Comparison of ENCODE assay signal across 12 cellular contexts in the genomic region with DNA sequence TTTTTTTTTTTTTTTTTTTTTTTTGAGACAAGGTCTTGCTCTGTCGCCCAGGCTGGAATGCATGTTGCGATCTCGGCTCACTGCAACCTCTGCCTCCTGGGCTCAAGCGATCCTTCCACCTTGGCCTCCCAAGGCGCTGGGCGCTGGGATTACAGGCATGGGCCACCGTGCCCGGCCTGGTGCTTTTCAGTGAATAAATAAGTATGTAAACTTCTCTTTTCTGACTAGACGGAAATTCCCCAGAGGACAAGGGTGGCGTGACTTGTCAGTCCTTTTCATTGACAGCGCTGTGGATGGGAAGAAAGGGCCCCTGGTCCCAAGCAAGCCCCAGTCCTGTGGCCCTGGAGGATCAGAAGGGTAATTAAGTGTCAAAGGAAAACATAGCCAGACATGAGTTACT. TPM values are rescaled to one million over a fixed set of nuclear protein-coding genes. Genes with fewer than 3 reads are reported as not detected.
DNase-seq lines count a peak whose midpoint lies in the region; ATAC-seq and TF ChIP-seq lines count a peak whose summit lies in the region.
"Had no signal": no experiment of that assay in that cellular context is flagged by ENCODE, and none has a peak within 500 bp of the region (broad histone marks: within the 10 kb centered on the region; RNA-seq: fewer than 3 reads in every experiment).

No MANE protein-coding gene starts in this region.

- TF ChIP-seq CTCF in CD4-positive, alpha-beta T cell (IDR thresholded peaks at IDR 0.05), result no peak
- TF ChIP-seq CTCF in OCI-LY7 (conservative IDR thresholded peaks at IDR 0.05; ENCODE audit: low read length), result no peak

- H3K4me3 Mint-ChIP-seq in CD4-positive, alpha-beta T cell, result no peak overlapping the region
- H3K4me3 Mint-ChIP-seq in memory B cell, result peak overlapping the region; percentile 8
- H3K4me3 Mint-ChIP-seq: activated CD8-positive, alpha-beta T cell treated with anti-CD3 and anti-CD28 coated beads for 36 hours had no signal

- no peaks in the 10 kb centered on the region for H3K36me3 ChIP-seq in OCI-LY7 (ENCODE audit: insufficient read depth, low read length)

- ATAC-seq in CD4-positive, alpha-beta T cell (ENCODE audit: poor library complexity), result no peak
- ATAC-seq in GM21825 (IDR thresholded peaks at IDR 0.05; ENCODE audit: unreplicated experiment), result peak; percentile 64
- ATAC-seq in memory B cell (ENCODE audit: low read depth), result peak; percentile 99
- no peak for ATAC-seq in HG02642 (IDR thresholded peaks at IDR 0.05; ENCODE audit: poor library complexity, unreplicated experiment)
- ATAC-seq in GM21515 (IDR thresholded peaks at IDR 0.05; ENCODE audit: unreplicated experiment), result no peak
- ATAC-seq: activated CD8-positive, alpha-beta T cell treated with anti-CD3 and anti-CD28 coated beads for 36 hours had no signal

- H3K79me2 ChIP-seq in OCI-LY7 (ENCODE audit: insufficient read depth, low read depth, low read length), result no peaks in the 10 kb centered on the region

- peaks cover 15% of the 10 kb centered on the region for H3K4me1 ChIP-seq in OCI-LY7 (ENCODE audit: insufficient read depth, low read length, poor library complexity, severe bottlenecking)

- CTCF ChIA-PET in CD4-positive, alpha-beta T cell (lab: Charles Lee), result no interaction called here
- CTCF ChIA-PET in OCI-LY7 (lab: Charles Lee; ENCODE audit: unreplicated experiment), result no interaction called here

- no peaks in the 10 kb centered on the region for H3K9me3 ChIP-seq in CD4-positive, alpha-beta T cell (ENCODE audit: control insufficient read depth, low read length)
- no peaks in the 10 kb centered on the region for H3K9me3 ChIP-seq in OCI-LY7 (ENCODE audit: low read length)

- intact Hi-C loops in CD4-positive, alpha-beta T cell (cut with DNase I, micrococcal nuclease), result no loop called here
- intact Hi-C loops in OCI-LY7 (cut with micrococcal nuclease; ENCODE audit: unreplicated experiment), result no loop called here

- no peaks in the 10 kb centered on the region for H3K27me3 Mint-ChIP-seq in CD4-positive, alpha-beta T cell
- H3K27me3 Mint-ChIP-seq in memory B cell, result no peaks in the 10 kb centered on the region
- H3K27me3 Mint-ChIP-seq: activated CD8-positive, alpha-beta T cell treated with anti-CD3 and anti-CD28 coated beads for 36 hours had no signal

- H3K27ac Mint-ChIP-seq in CD4-positive, alpha-beta T cell, result peak overlapping the region; percentile 27
- no peak overlapping the region for H3K27ac Mint-ChIP-seq in memory B cell
- H3K27ac Mint-ChIP-seq: activated CD8-positive, alpha-beta T cell treated with anti-CD3 and anti-CD28 coated beads for 36 hours had no signal

- no peaks in the 10 kb centered on the region for H3K27me3 ChIP-seq in CD4-positive, alpha-beta T cell (ENCODE audit: control insufficient read depth, insufficient read depth, low read length)

- no peaks in the 10 kb centered on the region for H3K9me3 Mint-ChIP-seq in CD4-positive, alpha-beta T cell
- no peaks in the 10 kb centered on the region for H3K9me3 Mint-ChIP-seq in memory B cell
- H3K9me3 Mint-ChIP-seq: activated CD8-positive, alpha-beta T cell treated with anti-CD3 and anti-CD28 coated beads for 36 hours had no signal

- H2AFZ ChIP-seq in OCI-LY7 (ENCODE audit: low read length), result peak overlapping the region; percentile 50; the same call in 1 of the 2 replicates

- H3K9me2 ChIP-seq in OCI-LY7 (ENCODE audit: insufficient read depth, low read length), result no peaks in the 10 kb centered on the region

- no peak overlapping the region for H3K27ac ChIP-seq in CD4-positive, alpha-beta T cell (ENCODE audit: low read depth, low read length)
- H3K27ac ChIP-seq in OCI-LY7 (ENCODE audit: low read depth, low read length, poor library complexity, severe bottlenecking), result no peak overlapping the region

- POLR2A ChIA-PET in CD4-positive, alpha-beta T cell (lab: Charles Lee), result no interaction called here
- POLR2A ChIA-PET in OCI-LY7 (lab: Charles Lee), result interaction anchor here (0.6 to 0.7 kb wide), 4 partner anchors 9 to 425 kb away, joined by 3 to 7 read pairs (median 4); no protein-coding TSS in a partner anchor

- H3K36me3 Mint-ChIP-seq in CD4-positive, alpha-beta T cell (ENCODE audit: low read depth), result no peaks in the 10 kb centered on the region
- H3K36me3 Mint-ChIP-seq in memory B cell, result no peaks in the 10 kb centered on the region

- BruUV-seq in OCI-LY7 (replicated peaks; lab: Mats Ljungman, UMichigan), result no TSS peak

- H4K20me1 ChIP-seq in OCI-LY7 (ENCODE audit: insufficient read depth, low read length), result no peaks in the 10 kb centered on the region

- H3K4me1 Mint-ChIP-seq in CD4-positive, alpha-beta T cell (ENCODE audit: low read depth), result peaks cover 4% of the 10 kb centered on the region
- H3K4me1 Mint-ChIP-seq in memory B cell, result peaks cover 15% of the 10 kb centered on the region

- no peak for DNase-seq in CD4-positive, alpha-beta T cell
- DNase-seq in OCI-LY7 (ENCODE audit: low spot score) (peak; percentile 67), memory B cell (ENCODE audit: low spot score in 2 of 2) (peak in 1 of 2 donors; percentile 42), DMS114 treated with DMSO at 0.1 percent for 48 hours (lab: John Stamatoyannopoulos, UW; ENCODE audit: unreplicated experiment) (no peak), ureter (ENCODE audit: low spot score) (no peak)
- DNase-seq: activated CD8-positive, alpha-beta T cell treated with anti-CD3 and anti-CD28 coated beads for 36 hours; foreskin melanocyte; NCI-H1105 had no signal

- H3K4me3 ChIP-seq in OCI-LY7 (ENCODE audit: low read depth, low read length, poor library complexity, severe bottlenecking), result no peak overlapping the region

- H3K4me2 ChIP-seq in OCI-LY7 (ENCODE audit: low read length), result peak overlapping the region; percentile 49

RNA-seq across cellular contexts. Expression of gene SPN, which starts 9.6 kb away (rescaled TPM):
- total RNA-seq in CD4-positive, alpha-beta T cell, result 10 to 100 TPM; 45.7 to 48.3 TPM
- total RNA-seq in OCI-LY7 (2014; rRNA removed; shearing (Covaris generic)), result 43.6 and 59.4 TPM in 2 replicates
- total RNA-seq in OCI-LY7 (2022) (87.6 and 90.5 TPM in 2 replicates), ureter (4.2 TPM)
- total RNA-seq: endothelial cell of umbilical vein had no signal

RNA-seq across cellular contexts. Expression of gene QPRT, which starts 25.5 kb away (rescaled TPM):
- under 1 TPM; 0.19 to 0.45 TPM for total RNA-seq in CD4-positive, alpha-beta T cell
- 9.4 and 10.6 TPM in 2 replicates for total RNA-seq in OCI-LY7 (2014; rRNA removed; shearing (Covaris generic))
- total RNA-seq in OCI-LY7 (2022), result 12.6 and 15.8 TPM in 2 replicates
- 24.7 TPM for total RNA-seq in ureter

Comparison
In these comparisons a context has a peak if more than half of its experiments do, and no peak if none do; other contexts are left out.
1. ATAC-seq: peak in GM21825 (single experiment) and memory B cell (single experiment); none in CD4-positive, alpha-beta T cell (single experiment), HG02642 (single experiment) and GM21515 (single experiment).
2. RNA of gene QPRT, which starts 25.5 kb away (total RNA-seq): 24.7 TPM in ureter (single experiment) and 9.4 to 15.8 TPM in OCI-LY7; 0.19 to 0.45 TPM in CD4-positive, alpha-beta T cell; every median in the first group is over 4 times any median in the second.